13 cellular contexts compared by ENCODE assay signal in genomic region chr3:111967071-111967470, GRCh38. TPM values are rescaled to one million over a fixed set of nuclear protein-coding genes. Genes with fewer than 3 reads are reported as not detected.
DNase-seq lines count a peak whose midpoint lies in the region; ATAC-seq and TF ChIP-seq lines count a peak whose summit lies in the region.
"Had no signal": no experiment of that assay in that cellular context is flagged by ENCODE, and none has a peak within 500 bp of the region (broad histone marks: within the 10 kb centered on the region; RNA-seq: fewer than 3 reads in every experiment).

No MANE protein-coding gene starts in this region.

- TF ChIP-seq POLR2A in esophagus muscularis mucosa (IDR thresholded peaks at IDR 0.05; ENCODE audit: low read depth) = no peak

- POLR2A ChIA-PET in Panc1 (lab: Charles Lee) = interaction anchor here (0.5 kb wide), 1 partner anchor 137 kb away, joined by 3 read pairs; no protein-coding TSS in a partner anchor

- H3K9me3 ChIP-seq in BLaER1 (no peaks in the 10 kb centered on the region), Panc1 (ENCODE audit: control insufficient read depth, insufficient read depth, low read depth, low read length) (no peaks in the 10 kb centered on the region), esophagus muscularis mucosa (no peaks in the 10 kb centered on the region), neural progenitor cell (ENCODE audit: low read depth) (no peaks in the 10 kb centered on the region)
- H3K9me3 ChIP-seq: neutrophil had no signal

- no peaks in the 10 kb centered on the region for H3K9me3 Mint-ChIP-seq in neural progenitor cell
- H3K9me3 Mint-ChIP-seq: activated naive CD8-positive, alpha-beta T cell treated with anti-CD3 and anti-CD28 coated beads for 36 hours; H9 had no signal

- ATAC-seq in Panc1 (no peak), HG03565 (IDR thresholded peaks at IDR 0.05; ENCODE audit: unreplicated experiment) (no peak)

- no peaks in the 10 kb centered on the region for H3K79me2 ChIP-seq in neural progenitor cell (ENCODE audit: low read depth)

- H3K36me3 Mint-ChIP-seq in neural progenitor cell = peaks cover 14% of the 10 kb centered on the region
- H3K36me3 Mint-ChIP-seq: activated CD8-positive, alpha-beta memory T cell treated with anti-CD3 and anti-CD28 coated beads, Interleukin-2, amount 10 ng/mL, durations not matched to agents 7 days and 5 days; activated naive CD8-positive, alpha-beta T cell treated with anti-CD3 and anti-CD28 coated beads for 36 hours had no signal

- no peak overlapping the region for H3K4me3 ChIP-seq in BLaER1
- no peak overlapping the region for H3K4me3 ChIP-seq in Panc1 (ENCODE audit: low read depth in 2 of 2, low read length in 2 of 2)
- H3K4me3 ChIP-seq in esophagus muscularis mucosa = no peak overlapping the region
- H3K4me3 ChIP-seq in neural progenitor cell = no peak overlapping the region

- H3K27ac Mint-ChIP-seq in neural progenitor cell = peak overlapping the region; percentile 16

- H3K4me1 Mint-ChIP-seq in neural progenitor cell = peaks cover 24% of the 10 kb centered on the region

- H3K36me3 ChIP-seq in BLaER1 (no peaks in the 10 kb centered on the region), Panc1 (ENCODE audit: control insufficient read depth, insufficient read depth, low read length) (no peaks in the 10 kb centered on the region), esophagus muscularis mucosa (peaks cover 0 to 44% (median 20%) of the 10 kb centered on the region in 4 donors), neural progenitor cell (no peaks in the 10 kb centered on the region)
- H3K36me3 ChIP-seq: neutrophil had no signal

- no peaks in the 10 kb centered on the region for H3K27me3 Mint-ChIP-seq in neural progenitor cell (ENCODE audit: insufficient read depth, low read depth)
- H3K27me3 Mint-ChIP-seq: activated CD8-positive, alpha-beta memory T cell treated with anti-CD3 and anti-CD28 coated beads, Interleukin-2, amount 10 ng/mL, durations not matched to agents 7 days and 5 days; activated naive CD8-positive, alpha-beta T cell treated with anti-CD3 and anti-CD28 coated beads for 36 hours had no signal

- DNase-seq in Panc1 (ENCODE audit: low read depth, low spot score) (no peak), esophagus muscularis mucosa (ENCODE audit: extremely low spot score) (no peak), neural progenitor cell (ENCODE audit: low spot score) (no peak), RPMI8226 (no peak), posterior cingulate gyrus (no peak), SK-N-DZ (ENCODE audit: low spot score) (no peak)
- DNase-seq: cortex of kidney had no signal

- H3K4me3 Mint-ChIP-seq in neural progenitor cell = no peak overlapping the region
- H3K4me3 Mint-ChIP-seq: activated CD8-positive, alpha-beta memory T cell treated with anti-CD3 and anti-CD28 coated beads, Interleukin-2, amount 10 ng/mL, durations not matched to agents 7 days and 5 days; activated naive CD8-positive, alpha-beta T cell treated with anti-CD3 and anti-CD28 coated beads for 36 hours; H9 had no signal

- TF ChIP-seq CTCF in Panc1 (IDR thresholded peaks at IDR 0.05) (no peak), esophagus muscularis mucosa (IDR thresholded peaks at IDR 0.05) (no peak), neural progenitor cell (IDR thresholded peaks at IDR 0.05) (no peak)

- no peak overlapping the region for H3K9ac ChIP-seq in BLaER1
- no peak overlapping the region for H3K9ac ChIP-seq in neural progenitor cell

- BruUV-seq in Panc1 (replicated peaks; lab: Mats Ljungman, UMichigan) = no TSS peak

- H3K27me3 ChIP-seq in BLaER1 (no peaks in the 10 kb centered on the region), Panc1 (ENCODE audit: control insufficient read depth, insufficient read depth, low read length) (no peaks in the 10 kb centered on the region), esophagus muscularis mucosa (no peaks in the 10 kb centered on the region), neural progenitor cell (no peaks in the 10 kb centered on the region)
- H3K27me3 ChIP-seq: neutrophil had no signal

- WGBS in esophagus muscularis mucosa = 20% methylated on average over 3 of the region's 3 CpGs

- H2AFZ ChIP-seq in neural progenitor cell (replicated peaks) = no peak overlapping the region

- CTCF ChIA-PET in Panc1 (lab: Charles Lee) = interaction anchor here (0.7 to 1.7 kb wide), 9 partner anchors 12 to 1673 kb away, joined by 3 to 17 read pairs (median 12); partner anchors contain the start of gene ABHD10

- H3K4me2 ChIP-seq in BLaER1 (peak overlapping the region; percentile 30), neural progenitor cell (no peak overlapping the region)

- peaks cover 38% of the 10 kb centered on the region for H3K4me1 ChIP-seq in BLaER1
- 0 out of 2 replicates have a peak, but pooled peaks cover 2% of the 10 kb centered on the region for H3K4me1 ChIP-seq in Panc1 (ENCODE audit: control insufficient read depth, insufficient read depth, low read length)
- H3K4me1 ChIP-seq in esophagus muscularis mucosa = peaks cover 18 to 28% (median 25%) of the 10 kb centered on the region in 4 donors
- H3K4me1 ChIP-seq in neural progenitor cell = peaks cover 3% of the 10 kb centered on the region

- in situ Hi-C loops in Panc1 (cut with HindIII; ENCODE audit: low pct_unique_long_range_greater_than_20kb, low sequenced_read_pairs) = no loop called here

- intact Hi-C loops in Panc1 (cut with micrococcal nuclease; ENCODE audit: unreplicated experiment) = loop anchor here (1.0 kb wide), 2 partner anchors 72 to 250 kb away; no protein-coding TSS in a partner anchor
- intact Hi-C loops in esophagus muscularis mucosa (cut with DNase I) = loop anchor here (2.0 kb wide), 1 partner anchor 106 kb away; no protein-coding TSS in a partner anchor
- intact Hi-C loops in posterior cingulate gyrus (cut with DNase I) = loop anchor here (1.0 to 5.0 kb wide), 3 partner anchors 72 to 300 kb away; no protein-coding TSS in a partner anchor

- no peak for TF ChIP-seq EP300 in esophagus muscularis mucosa (IDR thresholded peaks at IDR 0.05)

- H3F3A ChIP-seq in neural progenitor cell (ENCODE audit: low read depth) = peaks cover 2% of the 10 kb centered on the region

- H4K20me1 ChIP-seq in BLaER1 (no peaks in the 10 kb centered on the region), neural progenitor cell (ENCODE audit: low read depth) (no peaks in the 10 kb centered on the region)

- H3K27ac ChIP-seq in BLaER1 (no peak overlapping the region), Panc1 (ENCODE audit: low read length) (peak overlapping the region; percentile 15; the same call in 1 of the 2 replicates), esophagus muscularis mucosa (replicated peaks in 1 of 4) (peak overlapping the region; percentile 38 to 67 (median 48)), neural progenitor cell (no peak overlapping the region)
- H3K27ac ChIP-seq: neutrophil had no signal

RNA-seq across cellular contexts. Expression of gene ABHD10, which starts 11.8 kb away (rescaled TPM):
- total RNA-seq in Panc1 (2021; ENCODE audit: unreplicated experiment) (30.3 TPM), esophagus muscularis mucosa (10 to 100 TPM in 3 of 4 donors, 1 to 10 TPM in 1; 6.5 to 15.0 (median 12.2) TPM), neural progenitor cell (ENCODE audit: low replicate concordance) (41.3 and 82.9 TPM in 2 replicates)
- polyA plus RNA-seq in Panc1 (2012; ENCODE audit: insufficient read length) = 26.0 TPM
- polyA plus RNA-seq in SK-N-DZ (2014; cell fraction: cytosol; rRNA removed) = 38.3 and 42.9 TPM in 2 replicates
- 44.0 and 56.2 TPM in 2 replicates for polyA plus RNA-seq in SK-N-DZ (2014; cell fraction: nucleus; rRNA removed)

RNA-seq across cellular contexts. Expression of gene TAGLN3, which starts 31.7 kb away (rescaled TPM):
- total RNA-seq in Panc1 (2021; ENCODE audit: unreplicated experiment) (not detected), esophagus muscularis mucosa (1 to 10 TPM in 2 of 4 donors, under 1 TPM in 2; 0.83 to 4.0 (median 1.3) TPM), neural progenitor cell (ENCODE audit: low replicate concordance) (46.6 and 51.2 TPM in 2 replicates)
- not detected for polyA plus RNA-seq in Panc1 (2012; ENCODE audit: insufficient read length)
- polyA plus RNA-seq in SK-N-DZ (2014; cell fraction: cytosol; rRNA removed) = 86.9 and 96.1 TPM in 2 replicates
- 89.6 and 99.2 TPM in 2 replicates for polyA plus RNA-seq in SK-N-DZ (2014; cell fraction: nucleus; rRNA removed)
- total RNA-seq: activated CD8-positive, alpha-beta memory T cell treated with anti-CD3 and anti-CD28 coated beads, Interleukin-2, amount 10 ng/mL, durations not matched to agents 7 days and 5 days had no signal

Comparison
In these comparisons a context has a peak if more than half of its experiments do, and no peak if none do; other contexts are left out.
1. H3K27ac ChIP-seq: peak in Panc1 (single experiment) and esophagus muscularis mucosa (4 of 4); none in BLaER1 (single experiment) and neural progenitor cell (single experiment).